1 cellular context compared by ENCODE assay signal in the genomic region with DNA sequence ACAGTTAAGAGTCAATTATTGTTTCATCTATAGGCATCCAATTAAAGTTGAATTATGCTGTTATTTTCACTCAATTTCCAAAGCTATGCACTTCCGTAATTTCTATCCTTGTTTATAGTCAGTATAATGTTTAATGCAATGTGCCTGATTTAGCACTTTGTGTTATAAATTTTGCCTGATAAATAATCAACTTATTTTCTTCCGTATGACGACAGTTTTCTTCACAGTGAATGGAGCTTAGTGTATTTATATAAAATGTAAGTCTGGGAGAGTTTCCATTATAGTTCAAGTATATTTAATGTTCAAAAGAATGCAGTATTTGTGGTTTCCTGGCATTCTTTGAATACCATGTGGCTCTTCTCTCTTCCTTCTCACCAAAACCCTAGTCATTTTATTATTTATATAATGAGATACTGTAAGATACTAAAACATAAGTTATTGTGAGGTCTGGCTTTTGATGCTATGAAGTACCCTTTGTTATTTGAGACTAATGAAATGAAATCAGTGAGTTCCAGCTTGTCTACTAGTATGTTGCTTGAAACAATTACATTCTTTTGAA.
TF ChIP-seq lines count a peak whose summit lies in the region.

No MANE protein-coding gene starts in this region.

TF ChIP-seq in GM12878, 131 proteins besides CTCF, POLR2A, EP300 and RAD21:
- TF ChIP-seq, protein P1, sequence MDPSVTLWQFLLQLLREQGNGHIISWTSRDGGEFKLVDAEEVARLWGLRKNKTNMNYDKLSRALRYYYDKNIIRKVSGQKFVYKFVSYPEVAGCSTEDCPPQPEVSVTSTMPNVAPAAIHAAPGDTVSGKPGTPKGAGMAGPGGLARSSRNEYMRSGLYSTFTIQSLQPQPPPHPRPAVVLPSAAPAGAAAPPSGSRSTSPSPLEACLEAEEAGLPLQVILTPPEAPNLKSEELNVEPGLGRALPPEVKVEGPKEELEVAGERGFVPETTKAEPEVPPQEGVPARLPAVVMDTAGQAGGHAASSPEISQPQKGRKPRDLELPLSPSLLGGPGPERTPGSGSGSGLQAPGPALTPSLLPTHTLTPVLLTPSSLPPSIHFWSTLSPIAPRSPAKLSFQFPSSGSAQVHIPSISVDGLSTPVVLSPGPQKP (IDR thresholded peaks at IDR 0.05; ENCODE audit: low read depth, low read length): no peak
- TF ChIP-seq BRCA1 (IDR thresholded peaks at IDR 0.05; ENCODE audit: low read depth, low read length) (no peak), MLLT1 (IDR thresholded peaks at IDR 0.05) (no peak), KDM1A (IDR thresholded peaks at IDR 0.05; ENCODE audit: borderline replicate concordance) (no peak), SIX5 (IDR thresholded peaks at IDR 0.05; ENCODE audit: low read depth, low read length, severe bottlenecking) (no peak), ATF2 (IDR thresholded peaks at IDR 0.05; ENCODE audit: low read length) (no peak), NFIC (IDR thresholded peaks at IDR 0.05; ENCODE audit: low read depth, low read length) (no peak), SIN3A (IDR thresholded peaks at IDR 0.05; ENCODE audit: low read depth, low read length) (no peak), JUND (IDR thresholded peaks at IDR 0.05; ENCODE audit: low read depth, low read length) (no peak), NR2C1 (IDR thresholded peaks at IDR 0.05) (no peak), ATF3 (IDR thresholded peaks at IDR 0.05; ENCODE audit: borderline replicate concordance, extremely low read depth, low read depth, low read length) (no peak)
- TF ChIP-seq, protein P2, sequence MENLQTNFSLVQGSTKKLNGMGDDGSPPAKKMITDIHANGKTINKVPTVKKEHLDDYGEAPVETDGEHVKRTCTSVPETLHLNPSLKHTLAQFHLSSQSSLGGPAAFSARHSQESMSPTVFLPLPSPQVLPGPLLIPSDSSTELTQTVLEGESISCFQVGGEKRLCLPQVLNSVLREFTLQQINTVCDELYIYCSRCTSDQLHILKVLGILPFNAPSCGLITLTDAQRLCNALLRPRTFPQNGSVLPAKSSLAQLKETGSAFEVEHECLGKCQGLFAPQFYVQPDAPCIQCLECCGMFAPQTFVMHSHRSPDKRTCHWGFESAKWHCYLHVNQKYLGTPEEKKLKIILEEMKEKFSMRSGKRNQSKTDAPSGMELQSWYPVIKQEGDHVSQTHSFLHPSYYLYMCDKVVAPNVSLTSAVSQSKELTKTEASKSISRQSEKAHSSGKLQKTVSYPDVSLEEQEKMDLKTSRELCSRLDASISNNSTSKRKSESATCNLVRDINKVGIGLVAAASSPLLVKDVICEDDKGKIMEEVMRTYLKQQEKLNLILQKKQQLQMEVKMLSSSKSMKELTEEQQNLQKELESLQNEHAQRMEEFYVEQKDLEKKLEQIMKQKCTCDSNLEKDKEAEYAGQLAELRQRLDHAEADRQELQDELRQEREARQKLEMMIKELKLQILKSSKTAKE (IDR thresholded peaks at IDR 0.05; ENCODE audit: low read depth, poor library complexity, severe bottlenecking): no peak
